ENCODE assay signal across 11 cellular contexts in the genomic region with DNA sequence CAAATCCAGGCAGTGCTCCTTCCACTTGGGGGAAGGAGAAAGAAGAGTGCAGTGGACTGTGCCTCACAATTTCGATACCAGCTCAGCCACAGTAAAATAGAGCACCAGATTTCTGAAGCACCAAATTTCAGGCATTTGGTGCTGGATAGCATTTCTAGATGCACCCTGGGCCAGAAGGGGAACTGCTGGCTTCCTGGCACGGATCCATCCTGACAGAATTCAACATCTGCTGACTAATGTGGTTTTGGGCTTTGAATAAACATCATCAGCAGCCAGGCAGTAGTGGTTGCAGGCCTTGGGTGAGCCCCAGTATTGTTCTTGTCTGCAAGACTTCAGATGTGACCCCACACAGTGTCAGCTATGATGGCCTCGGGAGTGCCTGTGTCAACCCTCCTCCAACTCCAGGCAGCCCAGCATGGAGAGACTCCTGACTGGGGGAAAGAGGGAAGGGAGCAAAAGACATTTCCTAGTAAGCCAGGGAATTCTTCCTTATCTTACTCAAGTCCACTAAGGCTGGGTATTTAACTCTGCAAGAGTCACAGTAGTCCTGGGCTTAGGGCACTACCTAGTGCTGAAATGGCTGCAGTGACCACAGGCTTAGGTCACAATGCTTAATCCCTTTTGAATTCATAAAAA.
DNase-seq lines count a peak whose midpoint lies in the region; ATAC-seq, FAIRE-seq and TF ChIP-seq lines count a peak whose summit lies in the region.
"Had no signal": no experiment of that assay in that cellular context is flagged by ENCODE, and none has a peak within 500 bp of the region (broad histone marks: within the 10 kb centered on the region; RNA-seq: fewer than 3 reads in every experiment).

No MANE protein-coding gene starts in this region.

- FAIRE-seq in HepG2 (lab: Jason Lieb, UNC): no peak
- FAIRE-seq: GM12892 had no signal

- H3K36me3 ChIP-seq in HepG2 (replicated peaks in 1 of 2; ENCODE audit: control insufficient read depth in 1 of 2, insufficient read depth in 2 of 2, low read length in 2 of 2) (no peaks in the 10 kb centered on the region), right lobe of liver (no peaks in the 10 kb centered on the region)

- intact Hi-C loops in HepG2 (cut with micrococcal nuclease; ENCODE audit: unreplicated experiment) (no loop called here), right lobe of liver (cut with DNase I) (no loop called here)

- TF ChIP-seq EP300 in HepG2 (IDR thresholded peaks at IDR 0.05; ENCODE audit: low read depth in 2 of 2, low read length in 2 of 2): no peak
- TF ChIP-seq EP300 in HepG2 (CRISPR knock-in tag; IDR thresholded peaks at IDR 0.05; ENCODE audit: borderline replicate concordance): no peak

- no peaks in the 10 kb centered on the region for H4K20me1 ChIP-seq in HepG2 (ENCODE audit: insufficient read depth, low read length)

- ATAC-seq in HepG2: no peak
- no peak for ATAC-seq in right lobe of liver
- ATAC-seq in HG03135 (IDR thresholded peaks at IDR 0.05; ENCODE audit: unreplicated experiment): no peak

- no peaks in the 10 kb centered on the region for H3K79me2 ChIP-seq in HepG2 (ENCODE audit: insufficient read depth, low read length)

- H3K27me3 ChIP-seq in HepG2 (ENCODE audit: control insufficient read depth in 1 of 2, insufficient read depth in 2 of 2, low read length in 2 of 2) (no peaks in the 10 kb centered on the region), right lobe of liver (no peaks in the 10 kb centered on the region)

- CTCF ChIA-PET in HepG2 (lab: Yijun Ruan, JAX; ENCODE audit: low intra/inter-chr PET ratio, low total read pairs): no interaction called here
- CTCF ChIA-PET in GM10248 (lab: Yijun Ruan, JAX): no interaction called here

- TF ChIP-seq POLR2A in HepG2 (IDR thresholded peaks at IDR 0.05; ENCODE audit: insufficient read depth in 1 of 2, low read depth in 2 of 2, low read length in 2 of 2) (no peak), right lobe of liver (IDR thresholded peaks at IDR 0.05) (no peak)

- H3K27ac ChIP-seq in HepG2 (ENCODE audit: extremely low read length, insufficient read depth, low read length) (no peak overlapping the region), right lobe of liver (no peak overlapping the region)

- in situ Hi-C loops in HepG2 (cut with HindIII; ENCODE audit: extremely low pct_ligation_motif_present, low pct_unique_long_range_greater_than_20kb): no loop called here

- H3K4me2 ChIP-seq in HepG2 (ENCODE audit: low read depth, low read length): no peak overlapping the region

- no TSS peak for BruUV-seq in HepG2 (replicated peaks; lab: Mats Ljungman, UMichigan)

- POLR2A ChIA-PET in HepG2 (lab: Yijun Ruan, JAX) (no interaction called here), GM10248 (lab: Yijun Ruan, JAX) (no interaction called here)

- H3K9me3 ChIP-seq in HepG2 (ENCODE audit: low read length) (no peaks in the 10 kb centered on the region), right lobe of liver (no peaks in the 10 kb centered on the region)

- DNase-seq in HepG2 (ENCODE audit: low spot score) (no peak), right lobe of liver (no peak), RPMI8226 (peak; percentile 84), fibroblast of the conjunctiva (ENCODE audit: low read depth) (peak; percentile 57), GM10248 (ENCODE audit: extremely low spot score) (no peak), globus pallidus (ENCODE audit: low spot score) (no peak), nucleus accumbens (lab: John Stamatoyannopoulos, UW) (no peak)
- DNase-seq: activated naive CD8-positive, alpha-beta T cell treated with anti-CD3 and anti-CD28 coated beads, Interleukin-2, amount 10 ng/mL, durations not matched to agents 7 days and 5 days; naive B cell had no signal

- TF ChIP-seq CTCF in HepG2 (CRISPR knock-in tag; IDR thresholded peaks at IDR 0.05) (no peak), right lobe of liver (IDR thresholded peaks at IDR 0.05) (no peak), GM10248 (IDR thresholded peaks at IDR 0.05; ENCODE audit: control extremely low read depth, extremely low read depth, low read depth, missing control alignments) (no peak)

- H3K4me3 ChIP-seq in HepG2 (replicated peaks in 1 of 3; ENCODE audit: insufficient read depth in 1 of 3, low read depth in 2 of 3, low read length in 3 of 3) (no peak overlapping the region), right lobe of liver (no peak overlapping the region)

- WGBS in HepG2 (ENCODE audit: low lambda C conversion rate): 0% methylated on average over 1 of the region's 3 CpGs
- WGBS in right lobe of liver (ENCODE audit: insufficient coverage, low coverage, low lambda C conversion rate, missing lambda C conversion rate): no CpG with 5 or more reads among the region's 3 CpGs

- H2AFZ ChIP-seq in HepG2 (ENCODE audit: low read length): no peak overlapping the region

- no peak overlapping the region for H3K9ac ChIP-seq in HepG2 (ENCODE audit: insufficient read depth, low read depth, low read length)

- no peak for TF ChIP-seq RAD21 in HepG2 (CRISPR knock-in tag; IDR thresholded peaks at IDR 0.05)

- H3K4me1 ChIP-seq in HepG2 (ENCODE audit: insufficient read depth, low read length): no peaks in the 10 kb centered on the region
- no peaks in the 10 kb centered on the region for H3K4me1 ChIP-seq in right lobe of liver

TF ChIP-seq in HepG2, 621 proteins besides CTCF, POLR2A, EP300 and RAD21:
- TF ChIP-seq MAFK (conservative IDR thresholded peaks at IDR 0.05 in 1 of 2, IDR thresholded peaks at IDR 0.05 in 1 of 2; ENCODE audit: low read length in 2 of 2) (peak; percentile 38 to 63), MAFF (IDR thresholded peaks at IDR 0.05; ENCODE audit: low read depth, low read length) (peak; percentile 48; the same call in 1 of the 2 replicates), HNF1A (IDR thresholded peaks at IDR 0.05; ENCODE audit: low read depth) (no peak), HNF1A (CRISPR knock-in tag; IDR thresholded peaks at IDR 0.05; ENCODE audit: borderline replicate concordance) (no peak), NBN (conservative IDR thresholded peaks at IDR 0.05) (no peak), ATF5 (CRISPR knock-in tag; IDR thresholded peaks at IDR 0.05; ENCODE audit: low read depth) (no peak), HIVEP1 (CRISPR knock-in tag; IDR thresholded peaks at IDR 0.05) (no peak), E2F2 (CRISPR knock-in tag; IDR thresholded peaks at IDR 0.05; ENCODE audit: borderline replicate concordance) (no peak), SRF (IDR thresholded peaks at IDR 0.05; ENCODE audit: low read depth, low read length) (no peak)
- TF ChIP-seq, protein P1, sequence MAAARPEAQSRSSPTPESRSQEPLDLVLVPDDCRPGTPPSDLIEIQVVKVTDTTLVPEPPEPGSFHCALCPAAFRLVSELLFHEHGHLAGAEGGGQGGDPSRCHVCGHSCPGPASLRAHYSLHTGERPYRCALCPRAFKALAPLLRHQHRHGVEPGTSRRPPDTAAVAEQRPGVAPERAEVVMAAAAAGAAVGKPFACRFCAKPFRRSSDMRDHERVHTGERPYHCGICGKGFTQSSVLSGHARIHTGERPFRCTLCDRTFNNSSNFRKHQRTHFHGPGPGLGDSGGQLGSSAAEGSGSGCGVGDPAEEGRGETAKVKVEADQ (CRISPR knock-in tag; IDR thresholded peaks at IDR 0.05; ENCODE audit: borderline replicate concordance): no peak
TF ChIP-seq in HepG2: peak in this region for 2.

Comparison
In these comparisons a context has a peak if more than half of its experiments do, and no peak if none do; other contexts are left out.
1. DNase-seq: peak in RPMI8226 (single experiment) and fibroblast of the conjunctiva (single experiment); none in HepG2 (single experiment), right lobe of liver (0 of 3), GM10248 (single experiment), globus pallidus (single experiment) and nucleus accumbens (0 of 56).